ENCODE assay signal across 29 cellular contexts in genomic region chr12:49792976-49793580, GRCh38.
"Had no signal": no experiment of that assay in that cellular context is flagged by ENCODE, and none has a peak within 500 bp of the region (broad histone marks: within the 10 kb centered on the region; RNA-seq: fewer than 3 reads in every experiment).

No MANE protein-coding gene starts in this region.

- H3K4me2 ChIP-seq: KMS-11 had no signal

- H3K9me3 Mint-ChIP-seq: activated CD4-positive, alpha-beta memory T cell treated with anti-CD3 and anti-CD28 coated beads for 36 hours; activated CD4-positive, alpha-beta T cell treated with anti-CD3 and anti-CD28 coated beads, Interleukin-2, amount 10 ng/mL, durations not matched to agents 7 days and 5 days; activated naive CD4-positive, alpha-beta T cell treated with anti-CD3 and anti-CD28 coated beads, Interleukin-2, amount 50 U/mL, for 72 hours; activated naive CD8-positive, alpha-beta T cell treated with anti-CD3 and anti-CD28 coated beads, Interleukin-2, amount 50 U/mL, for 24 hours; activated T-cell treated with anti-CD3 and anti-CD28 coated beads, Interleukin-2, amount 50 U/mL, for 4 hours had no signal

- H3K27ac ChIP-seq: ascending aorta, body of pancreas, KMS-11, SJCRH30, VCaP had no signal

- H3K27ac Mint-ChIP-seq: activated CD4-positive, alpha-beta memory T cell treated with anti-CD3 and anti-CD28 coated beads for 36 hours; activated CD4-positive, alpha-beta T cell treated with anti-CD3 and anti-CD28 coated beads, Interleukin-2, amount 10 ng/mL, durations not matched to agents 7 days and 5 days; activated naive CD4-positive, alpha-beta T cell treated with anti-CD3 and anti-CD28 coated beads, Interleukin-2, amount 50 U/mL, for 72 hours; activated naive CD8-positive, alpha-beta T cell treated with anti-CD3 and anti-CD28 coated beads, Interleukin-2, amount 50 U/mL, for 24 hours had no signal

- H3K9me3 ChIP-seq: ascending aorta, body of pancreas had no signal

- DNase-seq: activated CD4-positive, alpha-beta memory T cell treated with anti-CD3 and anti-CD28 coated beads for 36 hours; activated CD4-positive, alpha-beta T cell treated with anti-CD3 and anti-CD28 coated beads, Interleukin-2, amount 10 ng/mL, durations not matched to agents 7 days and 5 days; activated CD4-positive, CD25-positive, alpha-beta regulatory T cell; activated CD8-positive, alpha-beta memory T cell treated with anti-CD3 and anti-CD28 coated beads for 24 hours; activated effector memory CD4-positive, alpha-beta T cell treated with anti-CD3 and anti-CD28 coated beads, Interleukin-2, amount 50 U/mL, for 16 hours; activated naive CD4-positive, alpha-beta T cell treated with Interleukin-2 at 50 U/mL for 16 hours; activated naive CD8-positive, alpha-beta T cell treated with anti-CD3 and anti-CD28 coated beads, Interleukin-2, amount 50 U/mL, for 24 hours; activated T-cell treated with anti-CD3 and anti-CD28 coated beads, Interleukin-2, amount 50 U/mL, for 4 hours; amniotic stem cell; body of pancreas; central memory CD4-positive, alpha-beta T cell; NCI-H1092; NCI-H1417 treated with DMSO at 0.1 percent for 48 hours; NCI-H1694; NCI-H2029; NCI-H2107; NCI-H2171 treated with DMSO at 0.1 percent for 48 hours; NCI-H226; NCI-H526; NCI-H774; Right ventricle myocardium superior; RPMI8226; SJCRH30; T-helper 2 cell; T1000 had no signal

- H3K4me3 ChIP-seq: ascending aorta, body of pancreas, SJCRH30 had no signal

- H3K27me3 Mint-ChIP-seq: activated CD4-positive, alpha-beta memory T cell treated with anti-CD3 and anti-CD28 coated beads for 36 hours; activated CD4-positive, alpha-beta T cell treated with anti-CD3 and anti-CD28 coated beads, Interleukin-2, amount 10 ng/mL, durations not matched to agents 7 days and 5 days; activated naive CD8-positive, alpha-beta T cell treated with anti-CD3 and anti-CD28 coated beads, Interleukin-2, amount 50 U/mL, for 24 hours had no signal

- H3K4me1 Mint-ChIP-seq: activated CD4-positive, alpha-beta T cell treated with anti-CD3 and anti-CD28 coated beads, Interleukin-2, amount 10 ng/mL, durations not matched to agents 7 days and 5 days; activated naive CD8-positive, alpha-beta T cell treated with anti-CD3 and anti-CD28 coated beads, Interleukin-2, amount 50 U/mL, for 24 hours had no signal

- H3K9ac ChIP-seq: KMS-11 had no signal

- H3K27me3 ChIP-seq: ascending aorta, body of pancreas, SJCRH30 had no signal

- H3K4me3 Mint-ChIP-seq: activated CD4-positive, alpha-beta memory T cell treated with anti-CD3 and anti-CD28 coated beads for 36 hours; activated CD4-positive, alpha-beta T cell treated with anti-CD3 and anti-CD28 coated beads, Interleukin-2, amount 10 ng/mL, durations not matched to agents 7 days and 5 days; activated naive CD8-positive, alpha-beta T cell treated with anti-CD3 and anti-CD28 coated beads, Interleukin-2, amount 50 U/mL, for 24 hours; activated T-cell treated with anti-CD3 and anti-CD28 coated beads, Interleukin-2, amount 50 U/mL, for 4 hours had no signal

- ATAC-seq: activated naive CD4-positive, alpha-beta T cell treated with anti-CD3 and anti-CD28 coated beads, Interleukin-2, amount 50 U/mL, for 72 hours; activated naive CD8-positive, alpha-beta T cell treated with anti-CD3 and anti-CD28 coated beads, Interleukin-2, amount 50 U/mL, for 24 hours; body of pancreas had no signal

- H3K4me1 ChIP-seq: ascending aorta, body of pancreas had no signal
